13 cellular contexts compared by ENCODE assay signal in the genomic region with DNA sequence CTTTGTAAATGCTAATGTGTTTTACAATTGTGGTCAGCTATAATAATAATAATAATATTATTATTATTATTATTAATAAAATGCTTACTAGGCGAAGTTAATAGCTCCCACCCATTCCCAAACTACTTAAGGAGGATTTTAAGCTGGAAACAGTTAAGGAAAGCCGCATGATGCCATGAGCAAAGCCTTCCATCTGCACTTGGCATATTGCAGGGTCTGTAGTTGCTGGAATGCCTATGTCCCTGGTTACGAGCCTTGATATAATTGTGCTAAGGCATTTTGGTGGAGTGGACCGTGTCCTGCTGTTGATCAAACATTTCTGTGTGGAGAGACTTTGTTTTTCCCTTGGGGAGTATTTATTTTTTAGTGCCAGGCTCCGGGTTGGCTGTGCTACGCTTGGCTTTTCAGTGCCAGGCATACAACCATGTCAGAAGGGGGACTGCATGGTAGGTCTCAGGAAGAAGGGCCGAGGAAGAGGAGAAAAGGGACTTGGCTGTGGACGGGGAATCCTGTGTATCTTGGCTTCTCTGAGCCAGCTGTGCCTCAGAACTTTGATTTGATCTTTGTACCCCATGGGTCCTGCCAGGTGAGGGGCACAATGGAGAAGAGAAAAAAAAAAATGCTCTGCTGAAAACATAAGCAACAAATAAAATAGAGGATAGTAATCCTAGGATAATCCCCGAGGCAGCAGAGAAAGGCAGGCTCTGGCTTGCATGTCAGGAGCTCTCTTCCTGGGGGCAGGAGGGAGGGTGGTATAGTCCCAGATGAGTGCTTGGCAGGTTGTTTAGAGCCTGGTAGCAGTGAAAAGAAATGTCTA.
DNase-seq lines count a peak whose midpoint lies in the region; ATAC-seq, FAIRE-seq and TF ChIP-seq lines count a peak whose summit lies in the region.
"Had no signal": no experiment of that assay in that cellular context is flagged by ENCODE, and none has a peak within 500 bp of the region (broad histone marks: within the 10 kb centered on the region; RNA-seq: fewer than 3 reads in every experiment).

No MANE protein-coding gene starts in this region.

- CTCF ChIA-PET in HEK293 (lab: Yijun Ruan, JAX) = interaction anchor here (0.6 to 1.3 kb wide), 3 partner anchors 10 to 443 kb away, joined by 3 read pairs; no protein-coding TSS in a partner anchor

- peaks cover 12% of the 10 kb centered on the region for H3K4me1 ChIP-seq in HEK293 (ENCODE audit: control insufficient read depth, insufficient read depth, low read length)
- H3K4me1 ChIP-seq in body of pancreas = peaks cover 54% of the 10 kb centered on the region
- H3K4me1 ChIP-seq in kidney (ENCODE audit: control insufficient read depth in 1 of 2, insufficient read depth in 1 of 2, low read depth in 1 of 2, low read length in 2 of 2) = peaks cover 14 to 20% of the 10 kb centered on the region in 2 donors
- H3K4me1 ChIP-seq in stomach = peaks cover 12 to 70% (median 43%) of the 10 kb centered on the region in 4 donors
- H3K4me1 ChIP-seq: tibial nerve had no signal

- WGBS in body of pancreas, 2 donors = 26 to 48% methylated on average over 9 of the region's 9 CpGs
- WGBS in stomach, 5 donors = 35 to 43% (median 38%) methylated on average over 9 of the region's 9 CpGs

- no peaks in the 10 kb centered on the region for H3K27me3 ChIP-seq in body of pancreas
- H3K27me3 ChIP-seq in stomach = no peaks in the 10 kb centered on the region
- H3K27me3 ChIP-seq: tibial nerve had no signal

- no peaks in the 10 kb centered on the region for H3K9me3 Mint-ChIP-seq in activated T-helper 17 cell treated with anti-CD3 and anti-CD28 coated beads, Interleukin-2, amount 50 U/mL, for 72 hours
- H3K9me3 Mint-ChIP-seq: activated T-cell treated with anti-CD3 and anti-CD28 coated beads, Interleukin-2, amount 50 U/mL, for 72 hours; mesothelial cell of epicardium had no signal

- FAIRE-seq in kidney (lab: Jason Lieb, UNC) = no peak

- no peak overlapping the region for H3K27ac ChIP-seq in HEK293 (ENCODE audit: extremely low read depth, low read depth, low read length)
- peak overlapping the region; percentile 28 to 74 (median 55) for H3K27ac ChIP-seq in body of pancreas
- peak overlapping the region; percentile 47 to 48 for H3K27ac ChIP-seq in kidney (ENCODE audit: low read depth in 2 of 2, low read length in 2 of 2)
- H3K27ac ChIP-seq in stomach = peak overlapping the region; percentile 54 to 93 (median 88)
- H3K27ac ChIP-seq: tibial nerve had no signal

- no peak overlapping the region for H3K27ac Mint-ChIP-seq in activated T-helper 17 cell treated with anti-CD3 and anti-CD28 coated beads, Interleukin-2, amount 50 U/mL, for 72 hours
- H3K27ac Mint-ChIP-seq: activated T-cell treated with anti-CD3 and anti-CD28 coated beads, Interleukin-2, amount 50 U/mL, for 72 hours; IgD-negative memory B cell; mesothelial cell of epicardium had no signal

- TF ChIP-seq CTCF in HEK293 (tag by site-specific recombination; IDR thresholded peaks at IDR 0.05) = no peak
- TF ChIP-seq CTCF in body of pancreas (IDR thresholded peaks at IDR 0.05) = no peak
- no peak for TF ChIP-seq CTCF in kidney (IDR thresholded peaks at IDR 0.05; ENCODE audit: borderline replicate concordance, extremely low read depth, insufficient read depth)
- no peak for TF ChIP-seq CTCF in stomach (IDR thresholded peaks at IDR 0.05)

- H3K4me1 Mint-ChIP-seq in activated T-helper 17 cell treated with anti-CD3 and anti-CD28 coated beads, Interleukin-2, amount 50 U/mL, for 72 hours = no peaks in the 10 kb centered on the region

- H3K36me3 ChIP-seq in HEK293 (ENCODE audit: control insufficient read depth in 2 of 2, insufficient read depth in 1 of 2, low read length in 2 of 2) = no peaks in the 10 kb centered on the region; a peak in 1 of 3 replicates
- no peaks in the 10 kb centered on the region for H3K36me3 ChIP-seq in body of pancreas (replicated peaks in 1 of 2; ENCODE audit: insufficient read depth in 1 of 2, low read depth in 2 of 2)
- no peaks in the 10 kb centered on the region for H3K36me3 ChIP-seq in kidney (ENCODE audit: control insufficient read depth in 1 of 2, insufficient read depth in 2 of 2, low read length in 2 of 2)
- no peaks in the 10 kb centered on the region for H3K36me3 ChIP-seq in stomach
- H3K36me3 ChIP-seq: tibial nerve had no signal

- H3K9ac ChIP-seq in kidney (ENCODE audit: low read length in 2 of 2) = no peak overlapping the region

- ATAC-seq in body of pancreas = peak; percentile 43
- ATAC-seq in activated T-helper 17 cell treated with anti-CD3 and anti-CD28 coated beads, Interleukin-2, amount 50 U/mL, for 72 hours (replicated peaks) = no peak
- ATAC-seq: activated T-cell treated with anti-CD3 and anti-CD28 coated beads, Interleukin-2, amount 50 U/mL, for 72 hours had no signal

- TF ChIP-seq EP300 in stomach (IDR thresholded peaks at IDR 0.05) = no peak

- no peaks in the 10 kb centered on the region for H3K36me3 Mint-ChIP-seq in activated T-helper 17 cell treated with anti-CD3 and anti-CD28 coated beads, Interleukin-2, amount 50 U/mL, for 72 hours (ENCODE audit: low read depth)
- H3K36me3 Mint-ChIP-seq: mesothelial cell of epicardium had no signal

- H3K27me3 Mint-ChIP-seq in activated T-helper 17 cell treated with anti-CD3 and anti-CD28 coated beads, Interleukin-2, amount 50 U/mL, for 72 hours = peaks cover 3% of the 10 kb centered on the region
- H3K27me3 Mint-ChIP-seq: IgD-negative memory B cell had no signal

- DNase-seq in body of pancreas = no peak
- DNase-seq in kidney = no peak
- DNase-seq in stomach = peak; percentile 61
- DNase-seq in islet precursor cell = no peak
- no peak for DNase-seq in DMS53 treated with DMSO at 0.1 percent for 48 hours (lab: John Stamatoyannopoulos, UW; ENCODE audit: unreplicated experiment)
- DNase-seq: activated T-cell treated with anti-CD3 and anti-CD28 coated beads, Interleukin-2, amount 50 U/mL, for 72 hours; dermis blood vessel endothelial cell; posterior cingulate gyrus had no signal

- intact Hi-C loops in body of pancreas (cut with DNase I) (no loop called here), kidney (cut with DNase I) (no loop called here), stomach (cut with DNase I; ENCODE audit: low total_unique reads) (no loop called here)

- no peaks in the 10 kb centered on the region for H3K9me3 ChIP-seq in HEK293 (ENCODE audit: control insufficient read depth, insufficient read depth, low read depth, low read length)
- H3K9me3 ChIP-seq in body of pancreas = no peaks in the 10 kb centered on the region
- no peaks in the 10 kb centered on the region for H3K9me3 ChIP-seq in kidney (ENCODE audit: control insufficient read depth in 1 of 2, low read length in 2 of 2)
- H3K9me3 ChIP-seq in stomach = no peaks in the 10 kb centered on the region
- H3K9me3 ChIP-seq: tibial nerve had no signal

- no peak overlapping the region for H3K4me3 Mint-ChIP-seq in activated T-helper 17 cell treated with anti-CD3 and anti-CD28 coated beads, Interleukin-2, amount 50 U/mL, for 72 hours
- H3K4me3 Mint-ChIP-seq: activated T-cell treated with anti-CD3 and anti-CD28 coated beads, Interleukin-2, amount 50 U/mL, for 72 hours; IgD-negative memory B cell; mesothelial cell of epicardium had no signal

- no peak for TF ChIP-seq POLR2A in body of pancreas (IDR thresholded peaks at IDR 0.05)
- TF ChIP-seq POLR2A in stomach (IDR thresholded peaks at IDR 0.05) = no peak

- H3K4me3 ChIP-seq in HEK293 (ENCODE audit: low read depth, low read length) (no peak overlapping the region), body of pancreas (no peak overlapping the region), kidney (ENCODE audit: low read length in 2 of 2) (no peak overlapping the region), stomach (no peak overlapping the region)
- H3K4me3 ChIP-seq: tibial nerve had no signal

- POLR2A ChIA-PET in HEK293 (lab: Yijun Ruan, JAX) = interaction anchor here (0.7 kb wide), 1 partner anchor 409 kb away, joined by 5 read pairs; no protein-coding TSS in a partner anchor

TF ChIP-seq in HEK293, 187 proteins besides CTCF, POLR2A, EP300 and RAD21 (continues in another document):
- no peak for TF ChIP-seq ZNF830 (tag by site-specific recombination; IDR thresholded peaks at IDR 0.05; ENCODE audit: low read depth)
- TF ChIP-seq, protein P1, sequence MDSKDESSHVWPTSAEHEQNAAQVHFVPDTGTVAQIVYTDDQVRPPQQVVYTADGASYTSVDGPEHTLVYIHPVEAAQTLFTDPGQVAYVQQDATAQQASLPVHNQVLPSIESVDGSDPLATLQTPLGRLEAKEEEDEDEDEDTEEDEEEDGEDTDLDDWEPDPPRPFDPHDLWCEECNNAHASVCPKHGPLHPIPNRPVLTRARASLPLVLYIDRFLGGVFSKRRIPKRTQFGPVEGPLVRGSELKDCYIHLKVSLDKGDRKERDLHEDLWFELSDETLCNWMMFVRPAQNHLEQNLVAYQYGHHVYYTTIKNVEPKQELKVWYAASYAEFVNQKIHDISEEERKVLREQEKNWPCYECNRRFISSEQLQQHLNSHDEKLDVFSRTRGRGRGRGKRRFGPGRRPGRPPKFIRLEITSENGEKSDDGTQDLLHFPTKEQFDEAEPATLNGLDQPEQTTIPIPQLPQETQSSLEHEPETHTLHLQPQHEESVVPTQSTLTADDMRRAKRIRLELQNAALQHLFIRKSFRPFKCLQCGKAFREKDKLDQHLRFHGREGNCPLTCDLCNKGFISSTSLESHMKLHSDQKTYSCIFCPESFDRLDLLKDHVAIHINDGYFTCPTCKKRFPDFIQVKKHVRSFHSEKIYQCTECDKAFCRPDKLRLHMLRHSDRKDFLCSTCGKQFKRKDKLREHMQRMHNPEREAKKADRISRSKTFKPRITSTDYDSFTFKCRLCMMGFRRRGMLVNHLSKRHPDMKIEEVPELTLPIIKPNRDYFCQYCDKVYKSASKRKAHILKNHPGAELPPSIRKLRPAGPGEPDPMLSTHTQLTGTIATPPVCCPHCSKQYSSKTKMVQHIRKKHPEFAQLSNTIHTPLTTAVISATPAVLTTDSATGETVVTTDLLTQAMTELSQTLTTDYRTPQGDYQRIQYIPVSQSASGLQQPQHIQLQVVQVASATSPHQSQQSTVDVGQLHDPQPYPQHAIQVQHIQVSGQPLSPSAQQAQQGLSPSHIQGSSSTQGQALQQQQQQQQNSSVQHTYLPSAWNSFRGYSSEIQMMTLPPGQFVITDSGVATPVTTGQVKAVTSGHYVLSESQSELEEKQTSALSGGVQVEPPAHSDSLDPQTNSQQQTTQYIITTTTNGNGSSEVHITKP (tag by site-specific recombination; IDR thresholded peaks at IDR 0.05) = peak; percentile 76
- TF ChIP-seq, protein P2, sequence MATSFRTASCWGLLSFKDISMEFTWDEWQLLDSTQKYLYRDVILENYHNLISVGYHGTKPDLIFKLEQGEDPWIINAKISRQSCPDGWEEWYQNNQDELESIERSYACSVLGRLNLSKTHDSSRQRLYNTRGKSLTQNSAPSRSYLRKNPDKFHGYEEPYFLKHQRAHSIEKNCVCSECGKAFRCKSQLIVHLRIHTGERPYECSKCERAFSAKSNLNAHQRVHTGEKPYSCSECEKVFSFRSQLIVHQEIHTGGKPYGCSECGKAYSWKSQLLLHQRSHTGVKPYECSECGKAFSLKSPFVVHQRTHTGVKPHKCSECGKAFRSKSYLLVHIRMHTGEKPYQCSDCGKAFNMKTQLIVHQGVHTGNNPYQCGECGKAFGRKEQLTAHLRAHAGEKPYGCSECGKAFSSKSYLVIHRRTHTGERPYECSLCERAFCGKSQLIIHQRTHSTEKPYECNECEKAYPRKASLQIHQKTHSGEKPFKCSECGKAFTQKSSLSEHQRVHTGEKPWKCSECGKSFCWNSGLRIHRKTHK (tag by site-specific recombination; IDR thresholded peaks at IDR 0.05) = no peak
